In genomic region chr1:8055973-8056372, GRCh38 we compare ENCODE assay signal across 16 cellular contexts.
DNase-seq lines count a peak whose midpoint lies in the region; ATAC-seq, FAIRE-seq and TF ChIP-seq lines count a peak whose summit lies in the region.
"Had no signal": no experiment of that assay in that cellular context is flagged by ENCODE, and none has a peak within 500 bp of the region (broad histone marks: within the 10 kb centered on the region; RNA-seq: fewer than 3 reads in every experiment).

No MANE protein-coding gene starts in this region.

- H3K4me3 ChIP-seq in astrocyte of the spinal cord (ENCODE audit: low read depth, low read length) = no peak overlapping the region
- H3K4me3 ChIP-seq: right lobe of liver, tibial nerve had no signal

- TF ChIP-seq CTCF in astrocyte of the spinal cord (IDR thresholded peaks at IDR 0.05; ENCODE audit: low read depth, low read length) = no peak

- ATAC-seq in HG02623 (IDR thresholded peaks at IDR 0.05; ENCODE audit: unreplicated experiment) = no peak
- ATAC-seq in HG02840 (IDR thresholded peaks at IDR 0.05; ENCODE audit: low FRiP score, unreplicated experiment) = no peak

- FAIRE-seq in A204.1 (lab: Jason Lieb, UNC) (peak; percentile 51), HTR-8/SVneo (lab: Jason Lieb, UNC) (no peak)
- FAIRE-seq: endometrium, kidney had no signal

- DNase-seq in HTR-8/SVneo (ENCODE audit: insufficient read length, low spot score) = peak; percentile 36
- DNase-seq in astrocyte of the spinal cord (ENCODE audit: low read depth, low spot score) = peak; percentile 81
- peak; percentile 42 for DNase-seq in hepatic stellate cell (ENCODE audit: low spot score)
- DNase-seq in GDM1 (lab: John Stamatoyannopoulos, UW) = no peak
- DNase-seq in KBM-7 = no peak
- DNase-seq: activated CD4-positive, alpha-beta T cell treated with anti-CD3 and anti-CD28 coated beads for 48 hours; DND-41; kidney; naive B cell; NCI-H510A treated with DMSO at 0.1 percent for 48 hours; right lobe of liver had no signal

- in situ Hi-C loops in astrocyte of the spinal cord (cut with HindIII; ENCODE audit: low sequenced_read_pairs) (no loop called here), KBM-7 (cut with MboI; ENCODE audit: low pct_unique_long_range_greater_than_20kb, low sequenced_read_pairs) (no loop called here)

Comparison
In these comparisons a context has a peak if more than half of its experiments do, and no peak if none do; other contexts are left out.
1. DNase-seq: peak in HTR-8/SVneo (single experiment), astrocyte of the spinal cord (single experiment) and hepatic stellate cell (single experiment); none in GDM1 (single experiment) and KBM-7 (single experiment).